In the genomic region with DNA sequence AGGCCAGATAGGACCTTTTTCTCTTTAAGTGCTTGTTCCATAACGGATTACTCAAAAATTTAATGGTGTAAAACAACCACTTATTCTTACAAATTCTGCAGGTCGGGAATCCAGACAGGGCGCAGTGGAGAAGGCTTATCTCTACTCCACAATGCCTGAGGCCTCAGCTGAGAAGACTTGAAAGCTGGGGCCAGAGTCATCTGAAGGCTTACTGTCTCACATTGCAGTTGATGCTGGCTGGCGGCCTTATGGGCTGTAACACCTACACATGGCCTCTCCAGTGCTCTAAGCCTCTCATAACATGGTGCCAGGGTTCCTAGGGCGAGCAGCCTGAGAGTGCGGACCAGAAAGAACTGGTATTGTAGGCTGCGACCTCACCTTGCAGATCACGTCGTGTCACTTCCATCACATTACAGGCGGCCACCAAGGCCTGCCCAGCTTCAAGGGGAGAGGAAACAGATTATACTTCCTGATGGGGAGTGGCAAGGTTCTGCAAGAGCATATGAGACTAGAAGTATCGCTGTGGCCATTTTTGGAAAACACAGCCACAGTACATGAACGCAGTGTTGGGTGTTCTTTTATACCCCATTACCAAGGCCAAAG, we compare ENCODE assay signal across 10 cellular contexts. TPM values are rescaled to one million over a fixed set of nuclear protein-coding genes. Genes with fewer than 3 reads are reported as not detected.
DNase-seq lines count a peak whose midpoint lies in the region; ATAC-seq and TF ChIP-seq lines count a peak whose summit lies in the region.
"Had no signal": no experiment of that assay in that cellular context is flagged by ENCODE, and none has a peak within 500 bp of the region (broad histone marks: within the 10 kb centered on the region; RNA-seq: fewer than 3 reads in every experiment).

No MANE protein-coding gene starts in this region.

- TF ChIP-seq POLR2A in spleen (IDR thresholded peaks at IDR 0.05): no peak

- H4K20me1 ChIP-seq in osteoblast (ENCODE audit: insufficient read depth, low read length): no peaks in the 10 kb centered on the region

- no peak overlapping the region for H2AFZ ChIP-seq in osteoblast (ENCODE audit: low read length)

- H3K27ac ChIP-seq in spleen: peak overlapping the region; percentile 55 to 87 (median 84)
- H3K27ac ChIP-seq in osteoblast (ENCODE audit: low read depth, low read length): no peak overlapping the region
- H3K27ac ChIP-seq: SJSA1 had no signal

- H3K4me2 ChIP-seq in osteoblast (ENCODE audit: insufficient read depth, low read length): no peak overlapping the region

- peaks cover 87% of the 10 kb centered on the region for H3K4me1 Mint-ChIP-seq in central memory CD8-positive, alpha-beta T cell

- peak overlapping the region in 1 of 8 donors; percentile 15 for H3K4me3 ChIP-seq in spleen
- no peak overlapping the region for H3K4me3 ChIP-seq in osteoblast (ENCODE audit: insufficient read depth, low read length)
- H3K4me3 ChIP-seq: lung, SJSA1 had no signal

- H3K4me3 Mint-ChIP-seq in central memory CD8-positive, alpha-beta T cell: peak overlapping the region; percentile 51

- peak; percentile 5 for ATAC-seq in GM21526 (IDR thresholded peaks at IDR 0.05; ENCODE audit: low FRiP score, unreplicated experiment)
- ATAC-seq in central memory CD8-positive, alpha-beta T cell (replicated peaks; ENCODE audit: extremely low read depth, poor library complexity, severe bottlenecking): peak; percentile 54
- ATAC-seq in HG03196 (IDR thresholded peaks at IDR 0.05; ENCODE audit: unreplicated experiment): no peak

- H3K27me3 Mint-ChIP-seq in central memory CD8-positive, alpha-beta T cell: no peaks in the 10 kb centered on the region

- TF ChIP-seq CTCF in spleen (IDR thresholded peaks at IDR 0.05 in 8 of 11, conservative IDR thresholded peaks at IDR 0.05 in 3 of 11) (no peak), osteoblast (IDR thresholded peaks at IDR 0.05; ENCODE audit: extremely low read depth, low read depth, low read length) (no peak)

- peaks cover 42% of the 10 kb centered on the region for H3K79me2 ChIP-seq in osteoblast (ENCODE audit: insufficient read depth, low read length)

- 38 to 51% (median 50%) methylated on average over 12 of the region's 12 CpGs for WGBS in spleen, 5 donors

- no peaks in the 10 kb centered on the region for H3K9me3 ChIP-seq in spleen
- H3K9me3 ChIP-seq in osteoblast (ENCODE audit: low read depth, low read length): no peaks in the 10 kb centered on the region
- H3K9me3 ChIP-seq: SJSA1 had no signal

- DNase-seq in NCI-H524 (lab: John Stamatoyannopoulos, UW): peak; percentile 72 to 85
- peak in 1 of 2 donors; percentile 30 for DNase-seq in central memory CD8-positive, alpha-beta T cell (ENCODE audit: low spot score in 2 of 2)
- DNase-seq in spleen: peak; percentile 82
- DNase-seq in dermis blood vessel endothelial cell: no peak
- DNase-seq in osteoblast (ENCODE audit: insufficient read length, low spot score, missing footprints): no peak
- DNase-seq: activated CD8-positive, alpha-beta memory T cell treated with anti-CD3 and anti-CD28 coated beads, Interleukin-2, amount 50 U/mL, for 4 hours had no signal

- H3K4me1 ChIP-seq in spleen (peaks cover 75 to 100% (median 90%) of the 10 kb centered on the region in 6 donors), osteoblast (ENCODE audit: insufficient read depth, low read length) (peaks cover 31% of the 10 kb centered on the region)

- peaks cover 7% of the 10 kb centered on the region for H3K36me3 Mint-ChIP-seq in central memory CD8-positive, alpha-beta T cell (ENCODE audit: insufficient read depth)

- peak overlapping the region; percentile 85 for H3K27ac Mint-ChIP-seq in central memory CD8-positive, alpha-beta T cell (ENCODE audit: low read depth)

- H3K36me3 ChIP-seq in spleen: no peaks in the 10 kb centered on the region
- H3K36me3 ChIP-seq in osteoblast (ENCODE audit: insufficient read depth, low read length): no peaks in the 10 kb centered on the region
- H3K36me3 ChIP-seq: SJSA1 had no signal

- H3K27me3 ChIP-seq in spleen (replicated peaks in 1 of 7) (no peaks in the 10 kb centered on the region), osteoblast (ENCODE audit: insufficient read depth, low read length) (no peaks in the 10 kb centered on the region)
- H3K27me3 ChIP-seq: SJSA1 had no signal

- intact Hi-C loops in spleen (cut with DNase I; ENCODE audit: low total_unique reads): loop anchor here (5.0 kb wide), 1 partner anchor 43 kb away; no protein-coding TSS in a partner anchor

- no peaks in the 10 kb centered on the region for H3K9me3 Mint-ChIP-seq in central memory CD8-positive, alpha-beta T cell

RNA-seq across cellular contexts. Expression of a gene that starts 32.4 kb away (rescaled TPM):
- total RNA-seq in spleen (10 to 100 TPM; 42.4 to 92.0 (median 48.6) TPM), dermis blood vessel endothelial cell (19.1 and 31.3 TPM in 2 replicates), osteoblast (7.2 and 10.0 TPM in 2 replicates)
- polyA plus RNA-seq in spleen: 10 to 100 TPM; 27.6 to 38.3 (median 32.8) TPM

Comparison
In these comparisons a context has a peak if more than half of its experiments do, and no peak if none do; other contexts are left out.
1. DNase-seq: peak in NCI-H524 (2 of 2) and spleen (single experiment); none in dermis blood vessel endothelial cell (single experiment) and osteoblast (single experiment).